Comparison of ENCODE assay signal across 8 cellular contexts in genomic region chr19:47305309-47305751, GRCh38. TPM values are rescaled to one million over a fixed set of nuclear protein-coding genes. Genes with fewer than 3 reads are reported as not detected.
DNase-seq lines count a peak whose midpoint lies in the region; ATAC-seq and TF ChIP-seq lines count a peak whose summit lies in the region.

No MANE protein-coding gene starts in this region.

- POLR2A ChIA-PET in IMR-90 (lab: Charles Lee; ENCODE audit: unreplicated experiment): no interaction called here

- H3K27ac ChIP-seq in IMR-90 (ENCODE audit: insufficient read depth, low read length) (0 out of 2 replicates have a peak overlapping the region, but pooled peaks have one; percentile 22), SJCRH30 (no peak overlapping the region), sigmoid colon (no peak overlapping the region)

- peak overlapping the region in 1 of 2 experiments; percentile 57; a peak in 1 of 4 replicates for H4K8ac ChIP-seq in IMR-90 (ENCODE audit: low read depth in 2 of 2, low read length in 2 of 2)

- TF ChIP-seq CTCF in IMR-90 (conservative IDR thresholded peaks at IDR 0.05; ENCODE audit: low read depth, low read length) (peak; percentile 88), sigmoid colon (IDR thresholded peaks at IDR 0.05) (peak; percentile 76 to 96 (median 84))

- H2BK15ac ChIP-seq in IMR-90 (ENCODE audit: low read depth, low read length): no peak overlapping the region; the same call in 2 of the 3 replicates

- no peak overlapping the region for H4K91ac ChIP-seq in IMR-90 (ENCODE audit: insufficient read depth, low read depth, low read length)

- H3K4me3 Mint-ChIP-seq in activated naive CD4-positive, alpha-beta T cell treated with anti-CD3 and anti-CD28 coated beads, Interleukin-2, amount 10 ng/mL, durations not matched to agents 7 days and 5 days: no peak overlapping the region

- peak overlapping the region; percentile 87 for H2AFZ ChIP-seq in IMR-90 (replicated peaks; ENCODE audit: low read length, poor library complexity)

- H3K36me3 ChIP-seq in IMR-90 (ENCODE audit: control insufficient read depth, insufficient read depth, low read length) (no peaks in the 10 kb centered on the region), SJCRH30 (no peaks in the 10 kb centered on the region), sigmoid colon (no peaks in the 10 kb centered on the region)

- peak overlapping the region; percentile 22; the same call in 1 of the 2 replicates for H3K4me3 ChIP-seq in IMR-90 (ENCODE audit: insufficient read depth, low read depth, low read length)
- H3K4me3 ChIP-seq in SJCRH30: no peak overlapping the region
- H3K4me3 ChIP-seq in sigmoid colon: no peak overlapping the region

- H3K27me3 Mint-ChIP-seq in activated naive CD4-positive, alpha-beta T cell treated with anti-CD3 and anti-CD28 coated beads, Interleukin-2, amount 10 ng/mL, durations not matched to agents 7 days and 5 days: peaks cover 45% of the 10 kb centered on the region

- DNase-seq in DMS 273 (lab: John Stamatoyannopoulos, UW; ENCODE audit: unreplicated experiment) (peak; percentile 86), IMR-90 (peak; percentile 90), SJCRH30 (peak; percentile 61 to 85), left cardiac atrium (peak; percentile 64), sigmoid colon (peak; percentile 83), KG1 (lab: John Stamatoyannopoulos, UW) (no peak)
- DNase-seq in activated naive CD4-positive, alpha-beta T cell treated with anti-CD3 and anti-CD28 coated beads, Interleukin-2, amount 10 ng/mL, durations not matched to agents 7 days and 5 days: peak; percentile 59

- H2AK9ac ChIP-seq in IMR-90 (replicated peaks; ENCODE audit: low read depth, low read length, poor library complexity): peak overlapping the region; percentile 47

- TF ChIP-seq POLR2A in IMR-90 (IDR thresholded peaks at IDR 0.05; ENCODE audit: low read depth, low read length): no peak
- TF ChIP-seq POLR2A in sigmoid colon (IDR thresholded peaks at IDR 0.05): no peak

- H2BK120ac ChIP-seq in IMR-90 (ENCODE audit: low read depth, low read length): peak overlapping the region; percentile 90

- H2BK5ac ChIP-seq in IMR-90 (ENCODE audit: low read depth, low read length, poor library complexity, severe bottlenecking): peak overlapping the region; percentile 47

- no peaks in the 10 kb centered on the region for H4K20me1 ChIP-seq in IMR-90 (ENCODE audit: insufficient read depth, low read length)

- peak overlapping the region; percentile 77; the same call in 1 of the 2 replicates for H2BK20ac ChIP-seq in IMR-90 (ENCODE audit: low read depth, low read length)

- in situ Hi-C loops in IMR-90 (cut with MboI; ENCODE audit: low sequenced_read_pairs): no loop called here

- CTCF ChIA-PET in IMR-90 (lab: Yijun Ruan, JAX): interaction anchor here (0.6 to 1.2 kb wide), 3 partner anchors 9 to 85 kb away, joined by 3 read pairs; no protein-coding TSS in a partner anchor
- CTCF ChIA-PET in activated naive CD4-positive, alpha-beta T cell treated with anti-CD3 and anti-CD28 coated beads, Interleukin-2, amount 10 ng/mL, durations not matched to agents 7 days and 5 days (lab: Charles Lee): interaction anchor here (0.9 to 5.6 kb wide), 3 partner anchors 10 to 128 kb away, joined by 4 to 46 read pairs (median 5); no protein-coding TSS in a partner anchor

- H3K23ac ChIP-seq in IMR-90 (ENCODE audit: low read depth, low read length): peak overlapping the region; percentile 81; the same call in 1 of the 2 replicates

- 3% methylated on average over 5 of the region's 14 CpGs; no CpG with 5 or more reads in 1 of the 2 experiments for WGBS in IMR-90 (ENCODE audit: extremely low coverage in 2 of 2, insufficient read length in 1 of 2), 2 experiments
- 2 to 6% methylated on average over 14 of the region's 14 CpGs for WGBS in sigmoid colon, 2 donors

- no peaks in the 10 kb centered on the region for H3K9me1 ChIP-seq in IMR-90 (ENCODE audit: insufficient read depth, low read length)

- peak; percentile 52 for TF ChIP-seq RAD21 in IMR-90 (IDR thresholded peaks at IDR 0.05; ENCODE audit: low read length)

- peak overlapping the region; percentile 53 for H3K14ac ChIP-seq in IMR-90 (replicated peaks; ENCODE audit: low read depth, low read length)

- 0 out of 2 replicates have a peak overlapping the region, but pooled peaks have one; percentile 21 for H3K56ac ChIP-seq in IMR-90 (ENCODE audit: extremely low read depth, insufficient read depth, low read length)

- H3K27ac Mint-ChIP-seq in activated naive CD4-positive, alpha-beta T cell treated with anti-CD3 and anti-CD28 coated beads, Interleukin-2, amount 10 ng/mL, durations not matched to agents 7 days and 5 days: no peak overlapping the region

- intact Hi-C loops in IMR-90 (cut with micrococcal nuclease): loop anchor here (5.0 kb wide), 2 partner anchors 42 to 392 kb away; partner anchors contain the start of gene DHX34
- intact Hi-C loops in left cardiac atrium (cut with DNase I): no loop called here
- intact Hi-C loops in sigmoid colon (cut with DNase I): no loop called here

- H3K18ac ChIP-seq in IMR-90 (ENCODE audit: low read depth, low read length): peak overlapping the region; percentile 53; the same call in 1 of the 2 replicates

- no peaks in the 10 kb centered on the region for H3K36me3 Mint-ChIP-seq in activated naive CD4-positive, alpha-beta T cell treated with anti-CD3 and anti-CD28 coated beads, Interleukin-2, amount 10 ng/mL, durations not matched to agents 7 days and 5 days

- peak; percentile 98 for ATAC-seq in IMR-90 (ENCODE audit: low read depth)
- ATAC-seq in left cardiac atrium: peak; percentile 48 to 51
- ATAC-seq in GM18870 (IDR thresholded peaks at IDR 0.05; ENCODE audit: unreplicated experiment): no peak

- H3K4me1 Mint-ChIP-seq in activated naive CD4-positive, alpha-beta T cell treated with anti-CD3 and anti-CD28 coated beads, Interleukin-2, amount 10 ng/mL, durations not matched to agents 7 days and 5 days: peaks cover 8% of the 10 kb centered on the region

- no peaks in the 10 kb centered on the region for H3K27me3 ChIP-seq in IMR-90 (ENCODE audit: control insufficient read depth, insufficient read depth, low read length)
- no peaks in the 10 kb centered on the region for H3K27me3 ChIP-seq in SJCRH30
- H3K27me3 ChIP-seq in sigmoid colon: no peaks in the 10 kb centered on the region

- H2AK5ac ChIP-seq in IMR-90 (ENCODE audit: low read depth, low read length): no peak overlapping the region

- dilution Hi-C loops in IMR-90 (cut with HindIII; ENCODE audit: low sequenced_read_pairs, unreplicated experiment): no loop called here

- no peaks in the 10 kb centered on the region for H3K9me3 Mint-ChIP-seq in activated naive CD4-positive, alpha-beta T cell treated with anti-CD3 and anti-CD28 coated beads, Interleukin-2, amount 10 ng/mL, durations not matched to agents 7 days and 5 days

- no peaks in the 10 kb centered on the region for H3K9me3 ChIP-seq in IMR-90 (ENCODE audit: control insufficient read depth, insufficient read depth, low read length)
- no peaks in the 10 kb centered on the region for H3K9me3 ChIP-seq in SJCRH30 (replicated peaks)
- H3K9me3 ChIP-seq in sigmoid colon: no peaks in the 10 kb centered on the region

- peak overlapping the region; percentile 71 for H3K4ac ChIP-seq in IMR-90 (ENCODE audit: low read depth, low read length)

- H3K4me1 ChIP-seq in IMR-90 (ENCODE audit: control insufficient read depth, insufficient read depth, low read length): no peaks in the 10 kb centered on the region
- peaks cover 4% of the 10 kb centered on the region; the same call in 1 of the 2 replicates for H3K4me1 ChIP-seq in SJCRH30
- peaks cover 0 to 6% (median 0%) of the 10 kb centered on the region in 4 donors for H3K4me1 ChIP-seq in sigmoid colon

- no peak for TF ChIP-seq EP300 in sigmoid colon (IDR thresholded peaks at IDR 0.05)

- H3K9ac ChIP-seq in IMR-90 (ENCODE audit: low read depth, low read length): no peak overlapping the region

- no TSS peak for BruUV-seq in IMR-90 (replicated peaks; lab: Mats Ljungman, UMichigan)

- no peak overlapping the region for H4K5ac ChIP-seq in IMR-90 (ENCODE audit: low read depth, low read length)

- H3K4me2 ChIP-seq in IMR-90 (ENCODE audit: low read depth, low read length): peak overlapping the region; percentile 85

- no peaks in the 10 kb centered on the region for H3K79me1 ChIP-seq in IMR-90 (ENCODE audit: low read depth in 1 of 2, low read length in 2 of 2)

RNA-seq across cellular contexts. Expression of gene C5AR1, which starts 4.3 kb away (rescaled TPM):
- total RNA-seq in IMR-90 (2012; rRNA removed) (under 0.01 TPM in 1 of 2 replicates, not detected in the other), left cardiac atrium (10 to 100 TPM; 13.4 to 15.6 TPM), sigmoid colon (10 to 100 TPM in 2 of 4 donors, 1 to 10 TPM in 2; 6.9 to 19.4 (median 8.9) TPM)
- polyA plus RNA-seq in IMR-90 (2012; rRNA removed) (1.0 TPM in 2 replicates), sigmoid colon (10 to 100 TPM in 1 of 3 donors, 1 to 10 TPM in 2; 5.4 to 10.6 (median 6.7) TPM)
- 0.36 and 1.1 TPM in 2 replicates for polyA plus RNA-seq in IMR-90 (2012; cell fraction: cytosol; rRNA removed)
- 12.7 and 23.5 TPM in 2 replicates for polyA plus RNA-seq in IMR-90 (2012; cell fraction: nucleus; rRNA removed; ENCODE audit: low replicate concordance)
- total RNA-seq in SJCRH30 (2014; rRNA removed; shearing (Covaris generic)): not detected in 2 replicates

RNA-seq across cellular contexts. Expression of gene C5AR2, which starts 26.6 kb away (rescaled TPM):
- total RNA-seq in IMR-90 (2012; rRNA removed) (under 0.01 TPM in 1 of 2 replicates, not detected in the other), left cardiac atrium (1 to 10 TPM in 1 of 2 donors, under 1 TPM in 1; 0.81 to 2.4 TPM), sigmoid colon (1 to 10 TPM; 1.1 to 2.7 (median 1.6) TPM)
- polyA plus RNA-seq in IMR-90 (2012; rRNA removed) (not detected in 2 replicates), sigmoid colon (1 to 10 TPM in 1 of 3 donors, under 1 TPM in 2; 0.60 to 1.4 (median 0.69) TPM)
- 0.11 TPM in 1 of 2 replicates, not detected in the other for polyA plus RNA-seq in IMR-90 (2012; cell fraction: cytosol; rRNA removed)
- 0.03 and 0.05 TPM in 2 replicates for polyA plus RNA-seq in IMR-90 (2012; cell fraction: nucleus; rRNA removed; ENCODE audit: low replicate concordance)
- not detected in 2 replicates for total RNA-seq in SJCRH30 (2014; rRNA removed; shearing (Covaris generic))

RNA-seq across cellular contexts. Expression of gene INAFM1, which starts 30.6 kb away (rescaled TPM):
- total RNA-seq in IMR-90 (2012; rRNA removed) (0.36 and 0.56 TPM in 2 replicates), left cardiac atrium (10 to 100 TPM; 16.1 to 17.1 TPM), sigmoid colon (10 to 100 TPM in 3 of 4 donors, 1 to 10 TPM in 1; 8.6 to 16.3 (median 14.8) TPM)
- polyA plus RNA-seq in IMR-90 (2012; rRNA removed) (7.8 and 11.0 TPM in 2 replicates), sigmoid colon (10 to 100 TPM in 1 of 3 donors, 1 to 10 TPM in 2; 3.0 to 10.7 (median 7.8) TPM)
- 3.7 and 17.5 TPM in 2 replicates for polyA plus RNA-seq in IMR-90 (2012; cell fraction: cytosol; rRNA removed)
- 25.4 and 47.4 TPM in 2 replicates for polyA plus RNA-seq in IMR-90 (2012; cell fraction: nucleus; rRNA removed; ENCODE audit: low replicate concordance)
- 1.4 and 2.4 TPM in 2 replicates for total RNA-seq in SJCRH30 (2014; rRNA removed; shearing (Covaris generic))

RNA-seq across cellular contexts. Expression of gene DHX34, which starts 43.8 kb away (rescaled TPM):
- total RNA-seq in IMR-90 (2012; rRNA removed) (4.5 and 5.6 TPM in 2 replicates), left cardiac atrium (1 to 10 TPM; 5.9 to 6.8 TPM), sigmoid colon (10 to 100 TPM in 2 of 4 donors, 1 to 10 TPM in 2; 8.6 to 11.9 (median 9.6) TPM)
- polyA plus RNA-seq in IMR-90 (2012; rRNA removed) (13.7 and 14.8 TPM in 2 replicates), sigmoid colon (10 to 100 TPM in 1 of 3 donors, 1 to 10 TPM in 2; 3.0 to 12.7 (median 3.7) TPM)
- polyA plus RNA-seq in IMR-90 (2012; cell fraction: cytosol; rRNA removed): 7.5 and 12.4 TPM in 2 replicates
- polyA plus RNA-seq in IMR-90 (2012; cell fraction: nucleus; rRNA removed; ENCODE audit: low replicate concordance): 40.2 and 104 TPM in 2 replicates
- total RNA-seq in SJCRH30 (2014; rRNA removed; shearing (Covaris generic)): 18.9 and 20.3 TPM in 2 replicates

RNA-seq across cellular contexts. Expression of gene CCDC9, which starts 49.0 kb away (rescaled TPM):
- 2.9 and 3.6 TPM in 2 replicates for total RNA-seq in IMR-90 (2012; rRNA removed)
- 8.6 and 9.6 TPM in 2 replicates for polyA plus RNA-seq in IMR-90 (2012; rRNA removed)
- 5.6 and 8.4 TPM in 2 replicates for polyA plus RNA-seq in IMR-90 (2012; cell fraction: cytosol; rRNA removed)
- polyA plus RNA-seq in IMR-90 (2012; cell fraction: nucleus; rRNA removed; ENCODE audit: low replicate concordance): 29.1 and 33.9 TPM in 2 replicates
- total RNA-seq in SJCRH30 (2014; rRNA removed; shearing (Covaris generic)): 7.2 and 10.7 TPM in 2 replicates
- 10 to 100 TPM; 21.4 to 28.7 TPM for total RNA-seq in left cardiac atrium
- 10 to 100 TPM; 13.2 to 33.1 (median 20.9) TPM for total RNA-seq in sigmoid colon
- 10 to 100 TPM; 16.2 to 42.8 (median 18.7) TPM for polyA plus RNA-seq in sigmoid colon
